In the genomic region with DNA sequence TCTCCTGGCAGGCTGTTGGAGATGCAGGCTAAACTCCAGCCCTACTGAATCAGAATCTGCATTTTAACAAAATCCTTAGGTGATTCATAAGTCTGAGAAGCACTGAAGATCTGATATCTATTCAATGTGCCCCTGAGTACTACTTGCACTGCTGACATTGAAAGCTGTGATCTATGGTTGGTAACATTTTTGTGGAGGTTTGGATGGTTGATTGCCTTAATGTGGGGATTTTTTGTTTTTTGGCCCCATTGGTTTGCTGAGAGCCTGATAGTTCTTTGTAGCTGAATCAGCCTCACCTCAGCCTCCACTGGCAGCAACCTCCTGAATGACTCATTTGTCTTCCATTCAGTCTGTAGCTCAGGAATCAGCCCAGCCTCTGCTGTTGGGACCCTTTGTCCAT, we compare ENCODE assay signal across 12 cellular contexts. TPM values are rescaled to one million over a fixed set of nuclear protein-coding genes. Genes with fewer than 3 reads are reported as not detected.
DNase-seq lines count a peak whose midpoint lies in the region; ATAC-seq and TF ChIP-seq lines count a peak whose summit lies in the region.
"Had no signal": no experiment of that assay in that cellular context is flagged by ENCODE, and none has a peak within 500 bp of the region (broad histone marks: within the 10 kb centered on the region; RNA-seq: fewer than 3 reads in every experiment).

No MANE protein-coding gene starts in this region.

- intact Hi-C loops in activated T-helper 2 cell treated with anti-CD3 and anti-CD28 coated beads, Interferon-gamma antibody, Interleukin-2, Interleukin-4, amounts not matched to agents 10 μg/mL and 5 μg/mL and 100 μg/mL, durations not matched to agents 14 hours and 24 hours and 36 hours (cut with micrococcal nuclease): loop anchor here (1.0 kb wide), 1 partner anchor 47 kb away; no protein-coding TSS in a partner anchor

- no peaks in the 10 kb centered on the region for H3K27me3 Mint-ChIP-seq in activated T-helper 2 cell treated with anti-CD3 and anti-CD28 coated beads, Interferon-gamma antibody, Interleukin-2, Interleukin-4, amounts not matched to agents 10 μg/mL and 5 μg/mL and 100 μg/mL, durations not matched to agents 14 hours and 24 hours and 36 hours (ENCODE audit: low read depth)

- H3K27me3 ChIP-seq in right atrium auricular region (no peaks in the 10 kb centered on the region), WERI-Rb-1 (ENCODE audit: insufficient read depth, low read depth, severe bottlenecking) (no peaks in the 10 kb centered on the region)
- H3K27me3 ChIP-seq: testis had no signal

- DNase-seq in AG10803 (ENCODE audit: low read depth) (peak; percentile 80), HT1080 (ENCODE audit: low read depth) (peak; percentile 66), kidney tubule cell (ENCODE audit: low spot score) (peak; percentile 87), right atrium auricular region (ENCODE audit: low spot score) (no peak), WERI-Rb-1 (no peak), NCI-H82 (lab: John Stamatoyannopoulos, UW) (no peak)
- DNase-seq in activated T-helper 2 cell treated with anti-CD3 and anti-CD28 coated beads, Interferon-gamma antibody, Interleukin-2, Interleukin-4, amounts not matched to agents 10 μg/mL and 5 μg/mL and 100 μg/mL, durations not matched to agents 14 hours and 24 hours and 36 hours (ENCODE audit: low spot score): peak; percentile 20
- DNase-seq: cerebellar nuclear complex, SIG-M5, testis had no signal

- H3K4me3 ChIP-seq in AG10803 (ENCODE audit: low read length): no peak overlapping the region
- no peak overlapping the region for H3K4me3 ChIP-seq in right atrium auricular region
- no peak overlapping the region for H3K4me3 ChIP-seq in WERI-Rb-1 (ENCODE audit: low read depth, low read length)
- H3K4me3 ChIP-seq: testis had no signal

- peak overlapping the region; percentile 74 for H3K27ac Mint-ChIP-seq in activated T-helper 2 cell treated with anti-CD3 and anti-CD28 coated beads, Interferon-gamma antibody, Interleukin-2, Interleukin-4, amounts not matched to agents 10 μg/mL and 5 μg/mL and 100 μg/mL, durations not matched to agents 14 hours and 24 hours and 36 hours

- H3K9me3 Mint-ChIP-seq in activated T-helper 2 cell treated with anti-CD3 and anti-CD28 coated beads, Interferon-gamma antibody, Interleukin-2, Interleukin-4, amounts not matched to agents 10 μg/mL and 5 μg/mL and 100 μg/mL, durations not matched to agents 14 hours and 24 hours and 36 hours: peaks cover 9% of the 10 kb centered on the region

- no peaks in the 10 kb centered on the region for H3K9me3 ChIP-seq in right atrium auricular region
- H3K9me3 ChIP-seq in WERI-Rb-1 (ENCODE audit: severe bottlenecking): no peaks in the 10 kb centered on the region
- H3K9me3 ChIP-seq: testis had no signal

- H3K36me3 ChIP-seq in right atrium auricular region: no peaks in the 10 kb centered on the region
- no peaks in the 10 kb centered on the region for H3K36me3 ChIP-seq in WERI-Rb-1

- peaks cover 22% of the 10 kb centered on the region for H3K36me3 Mint-ChIP-seq in activated T-helper 2 cell treated with anti-CD3 and anti-CD28 coated beads, Interferon-gamma antibody, Interleukin-2, Interleukin-4, amounts not matched to agents 10 μg/mL and 5 μg/mL and 100 μg/mL, durations not matched to agents 14 hours and 24 hours and 36 hours (ENCODE audit: low read depth)

- no peak for ATAC-seq in HG03354 (IDR thresholded peaks at IDR 0.05; ENCODE audit: poor library complexity, severe bottlenecking, unreplicated experiment)

- H3K4me1 ChIP-seq in right atrium auricular region: peaks cover 0 to 5% of the 10 kb centered on the region in 2 donors
- H3K4me1 ChIP-seq: testis had no signal

- H3K4me1 Mint-ChIP-seq in activated T-helper 2 cell treated with anti-CD3 and anti-CD28 coated beads, Interferon-gamma antibody, Interleukin-2, Interleukin-4, amounts not matched to agents 10 μg/mL and 5 μg/mL and 100 μg/mL, durations not matched to agents 14 hours and 24 hours and 36 hours (ENCODE audit: low read depth): peaks cover 65% of the 10 kb centered on the region

- TF ChIP-seq CTCF in AG10803 (conservative IDR thresholded peaks at IDR 0.05; ENCODE audit: low read length) (no peak), right atrium auricular region (IDR thresholded peaks at IDR 0.05) (no peak), WERI-Rb-1 (IDR thresholded peaks at IDR 0.05; ENCODE audit: low read depth, low read length) (no peak)

- peak overlapping the region in 1 of 2 donors; percentile 46 for H3K27ac ChIP-seq in right atrium auricular region
- no peak overlapping the region for H3K27ac ChIP-seq in WERI-Rb-1
- H3K27ac ChIP-seq: testis had no signal

- H3K4me3 Mint-ChIP-seq in activated T-helper 2 cell treated with anti-CD3 and anti-CD28 coated beads, Interferon-gamma antibody, Interleukin-2, Interleukin-4, amounts not matched to agents 10 μg/mL and 5 μg/mL and 100 μg/mL, durations not matched to agents 14 hours and 24 hours and 36 hours (ENCODE audit: low read depth): peak overlapping the region; percentile 24

RNA-seq across cellular contexts. Expression of a gene that starts 14.7 kb away (rescaled TPM):
- total RNA-seq in HT1080 (2014; rRNA removed; shearing (Covaris generic)): not detected in 2 replicates
- not detected in 2 replicates for polyA plus RNA-seq in HT1080 (2015; cell fraction: cytosol; rRNA removed)
- polyA plus RNA-seq in HT1080 (2015; cell fraction: nucleus; rRNA removed): not detected in 2 replicates
- total RNA-seq in activated T-helper 2 cell treated with anti-CD3 and anti-CD28 coated beads, Interferon-gamma antibody, Interleukin-2, Interleukin-4, amounts not matched to agents 10 μg/mL and 5 μg/mL and 100 μg/mL, durations not matched to agents 14 hours and 24 hours and 36 hours: 28.0 and 29.4 TPM in 2 replicates
- 10 to 100 TPM in 1 of 2 donors, 1 to 10 TPM in 1; 6.6 to 66.7 TPM for total RNA-seq in right atrium auricular region
- total RNA-seq: NCI-H460 had no signal

Comparison
In these comparisons a context has a peak if more than half of its experiments do, and no peak if none do; other contexts are left out.
1. DNase-seq: peak in AG10803 (single experiment), HT1080 (single experiment), activated T-helper 2 cell treated with anti-CD3 and anti-CD28 coated beads, Interferon-gamma antibody, Interleukin-2, Interleukin-4, amounts not matched to agents 10 μg/mL and 5 μg/mL and 100 μg/mL, durations not matched to agents 14 hours and 24 hours and 36 hours (single experiment) and kidney tubule cell (single experiment); none in right atrium auricular region (single experiment), WERI-Rb-1 (single experiment) and NCI-H82 (single experiment).